Comparison of ENCODE assay signal across 13 cellular contexts in genomic region chr19:15291089-15291488, GRCh38. TPM values are rescaled to one million over a fixed set of nuclear protein-coding genes. Genes with fewer than 3 reads are reported as not detected.
DNase-seq lines count a peak whose midpoint lies in the region; ATAC-seq and TF ChIP-seq lines count a peak whose summit lies in the region.
"Had no signal": no experiment of that assay in that cellular context is flagged by ENCODE, and none has a peak within 500 bp of the region (broad histone marks: within the 10 kb centered on the region; RNA-seq: fewer than 3 reads in every experiment).

No MANE protein-coding gene starts in this region.

- H3K4me2 ChIP-seq in neural progenitor cell, result no peak overlapping the region

- CTCF ChIA-PET in CD4-positive, alpha-beta memory T cell (lab: Charles Lee; ENCODE audit: partially characterized antibody), result interaction anchor here (2.4 kb wide), 1 partner anchor 7 kb away, joined by 8 read pairs; no protein-coding TSS in a partner anchor
- CTCF ChIA-PET in Caco-2 (lab: Charles Lee), result no interaction called here

- H3K9me3 ChIP-seq in CD4-positive, alpha-beta memory T cell (ENCODE audit: control insufficient read depth in 1 of 2, low read length in 2 of 2), result no peaks in the 10 kb centered on the region
- H3K9me3 ChIP-seq in neural progenitor cell (ENCODE audit: low read depth) (no peaks in the 10 kb centered on the region), Caco-2 (no peaks in the 10 kb centered on the region)
- H3K9me3 ChIP-seq: ascending aorta had no signal

- H3K79me2 ChIP-seq in neural progenitor cell (ENCODE audit: low read depth), result peaks cover 100% of the 10 kb centered on the region

- H3K27ac Mint-ChIP-seq in CD4-positive, alpha-beta memory T cell, result peak overlapping the region in 5 of 7 donors; percentile 20 to 84 (median 63)
- H3K27ac Mint-ChIP-seq in HFFc6, result peak overlapping the region; percentile 58
- H3K27ac Mint-ChIP-seq in neural progenitor cell, result peak overlapping the region; percentile 26
- no peak overlapping the region for H3K27ac Mint-ChIP-seq in Caco-2 (ENCODE audit: unreplicated experiment)

- H3F3A ChIP-seq in neural progenitor cell (ENCODE audit: low read depth), result no peaks in the 10 kb centered on the region

- POLR2A ChIA-PET in CD4-positive, alpha-beta memory T cell (lab: Charles Lee; ENCODE audit: partially characterized antibody), result interaction anchor here (0.9 to 4.0 kb wide), 4 partner anchors 15 to 88 kb away, joined by 3 to 18 read pairs (median 4); partner anchors contain the start of genes AKAP8 and BRD4
- POLR2A ChIA-PET in Caco-2 (lab: Charles Lee), result no interaction called here

- H3K4me3 ChIP-seq in CD4-positive, alpha-beta memory T cell (ENCODE audit: low read length in 2 of 2), result no peak overlapping the region
- H3K4me3 ChIP-seq in neural progenitor cell (no peak overlapping the region), Caco-2 (ENCODE audit: low read depth, low read length) (no peak overlapping the region)
- H3K4me3 ChIP-seq: ascending aorta had no signal

- peaks cover 100% of the 10 kb centered on the region for H4K20me1 ChIP-seq in neural progenitor cell (ENCODE audit: low read depth)

- no peak for ATAC-seq in HG03378 (IDR thresholded peaks at IDR 0.05; ENCODE audit: unreplicated experiment)

- no peaks in the 10 kb centered on the region for H3K9me3 Mint-ChIP-seq in CD4-positive, alpha-beta memory T cell
- H3K9me3 Mint-ChIP-seq in HFFc6 (no peaks in the 10 kb centered on the region), neural progenitor cell (no peaks in the 10 kb centered on the region), Caco-2 (ENCODE audit: unreplicated experiment) (no peaks in the 10 kb centered on the region)

- no peak overlapping the region for H3K9ac ChIP-seq in neural progenitor cell

- peak overlapping the region in 7 of 8 donors; percentile 3 to 87 (median 40) for H3K4me3 Mint-ChIP-seq in CD4-positive, alpha-beta memory T cell
- H3K4me3 Mint-ChIP-seq in HFFc6 (peak overlapping the region; percentile 14), neural progenitor cell (no peak overlapping the region), Caco-2 (ENCODE audit: unreplicated experiment) (no peak overlapping the region)

- H3K27ac ChIP-seq in CD4-positive, alpha-beta memory T cell (ENCODE audit: low read depth, low read length), result no peak overlapping the region
- H3K27ac ChIP-seq in neural progenitor cell, result no peak overlapping the region

- no peaks in the 10 kb centered on the region for H3K36me3 ChIP-seq in CD4-positive, alpha-beta memory T cell (ENCODE audit: insufficient read depth, low read length)
- H3K36me3 ChIP-seq in neural progenitor cell (no peaks in the 10 kb centered on the region), Caco-2 (ENCODE audit: control insufficient read depth, insufficient read depth, low read length) (no peaks in the 10 kb centered on the region)
- H3K36me3 ChIP-seq: ascending aorta had no signal

- peaks cover 96% of the 10 kb centered on the region for H3K4me1 ChIP-seq in CD4-positive, alpha-beta memory T cell (ENCODE audit: insufficient read depth, low read length)
- H3K4me1 ChIP-seq in neural progenitor cell, result peaks cover 36% of the 10 kb centered on the region
- peaks cover 37% of the 10 kb centered on the region for H3K4me1 ChIP-seq in Caco-2

- peaks cover 0 to 6% of the 10 kb centered on the region in 2 donors for H3K36me3 Mint-ChIP-seq in CD4-positive, alpha-beta memory T cell
- peaks cover 5% of the 10 kb centered on the region; the same call in 1 of the 2 replicates for H3K36me3 Mint-ChIP-seq in HFFc6 (ENCODE audit: low read depth)
- peaks cover 12% of the 10 kb centered on the region for H3K36me3 Mint-ChIP-seq in neural progenitor cell
- H3K36me3 Mint-ChIP-seq in Caco-2 (ENCODE audit: insufficient read depth, unreplicated experiment), result peaks cover 55% of the 10 kb centered on the region

- H3K27me3 Mint-ChIP-seq in CD4-positive, alpha-beta memory T cell, result no peaks in the 10 kb centered on the region
- H3K27me3 Mint-ChIP-seq in HFFc6 (ENCODE audit: insufficient read depth) (no peaks in the 10 kb centered on the region), neural progenitor cell (ENCODE audit: insufficient read depth, low read depth) (peaks cover 2% of the 10 kb centered on the region), Caco-2 (ENCODE audit: insufficient read depth, unreplicated experiment) (no peaks in the 10 kb centered on the region)

- H2AFZ ChIP-seq in neural progenitor cell (replicated peaks), result no peak overlapping the region

- peaks cover 79 to 100% (median 92%) of the 10 kb centered on the region in 4 donors for H3K4me1 Mint-ChIP-seq in CD4-positive, alpha-beta memory T cell
- H3K4me1 Mint-ChIP-seq in HFFc6 (ENCODE audit: low read depth), result peaks cover 84% of the 10 kb centered on the region
- peaks cover 63% of the 10 kb centered on the region for H3K4me1 Mint-ChIP-seq in neural progenitor cell
- peaks cover 23% of the 10 kb centered on the region for H3K4me1 Mint-ChIP-seq in Caco-2 (ENCODE audit: low read depth, unreplicated experiment)

- TF ChIP-seq CTCF in HFFc6 (IDR thresholded peaks at IDR 0.05) (no peak), neural progenitor cell (IDR thresholded peaks at IDR 0.05) (no peak), Caco-2 (IDR thresholded peaks at IDR 0.05; ENCODE audit: insufficient read depth in 1 of 2, low read depth in 1 of 2, low read length in 1 of 2, severe bottlenecking in 1 of 2, unreplicated experiment in 1 of 2) (no peak)

- no TSS peak for BruUV-seq in Caco-2 (replicated peaks; lab: Mats Ljungman, UMichigan)

- no peaks in the 10 kb centered on the region for H3K27me3 ChIP-seq in CD4-positive, alpha-beta memory T cell (ENCODE audit: insufficient read depth, low read length)
- H3K27me3 ChIP-seq in neural progenitor cell, result no peaks in the 10 kb centered on the region
- no peaks in the 10 kb centered on the region for H3K27me3 ChIP-seq in Caco-2 (replicated peaks; ENCODE audit: control insufficient read depth, insufficient read depth, low read length)
- H3K27me3 ChIP-seq: ascending aorta had no signal

- intact Hi-C loops in CD4-positive, alpha-beta memory T cell (cut with micrococcal nuclease), result loop anchor here (5.0 kb wide), 1 partner anchor 41 kb away; the partner anchor contains the start of gene BRD4
- intact Hi-C loops in Caco-2 (cut with micrococcal nuclease; ENCODE audit: unreplicated experiment), result no loop called here

- DNase-seq in CD4-positive, alpha-beta memory T cell, result no peak
- DNase-seq in HFFc6 (peak; percentile 66), amniotic epithelial cell (ENCODE audit: low read depth) (peak; percentile 80), neural progenitor cell (ENCODE audit: low spot score) (no peak), DMS79 treated with DMSO at 0.1 percent for 48 hours (lab: John Stamatoyannopoulos, UW) (no peak), Caco-2 (no peak)
- DNase-seq: hippocampal formation; NCI-H2081 treated with DMSO at 0.1 percent for 48 hours; posterior cingulate gyrus; stimulated activated CD4-positive, alpha-beta T cell treated with anti-CD3 and anti-CD28 coated beads, Interleukin-4, amount 100 ng/mL, for 4 hours had no signal

RNA-seq across cellular contexts. Expression of gene BRD4, which starts 41.2 kb away (rescaled TPM):
- 100 to 1,000 TPM; 149 to 152 TPM for total RNA-seq in CD4-positive, alpha-beta memory T cell
- 10 to 100 TPM in 1 of 2 donors, 1 to 10 TPM in 1; 4.2 to 48.2 TPM for polyA plus RNA-seq in CD4-positive, alpha-beta memory T cell
- 10 to 100 TPM; 74.9 to 85.2 (median 81.5) TPM for total RNA-seq in HFFc6 (2021; fragmentation: NEBNext Ultra II Directional; extraction: Animal tissue kit (Norgen Biotek cat#: 25700))
- 14.5 and 20.9 TPM in 2 replicates for total RNA-seq in neural progenitor cell (ENCODE audit: low replicate concordance)
- total RNA-seq in Caco-2 (2022), result 154 and 170 TPM in 2 replicates

RNA-seq across cellular contexts. Expression of gene EPHX3, which starts 58.8 kb away (rescaled TPM):
- total RNA-seq in CD4-positive, alpha-beta memory T cell, result under 1 TPM in 1 of 2 experiments, not detected in 1; 0.29 TPM
- polyA plus RNA-seq in CD4-positive, alpha-beta memory T cell, result not detected
- total RNA-seq in HFFc6 (2021; fragmentation: NEBNext Ultra II Directional; extraction: Animal tissue kit (Norgen Biotek cat#: 25700)), result under 1 TPM in 3 of 6 experiments, not detected in 3; 0.13 to 0.37 (median 0.14) TPM
- 2.2 and 2.3 TPM in 2 replicates for total RNA-seq in neural progenitor cell (ENCODE audit: low replicate concordance)
- total RNA-seq in Caco-2 (2022), result 0.97 and 1.2 TPM in 2 replicates
- total RNA-seq: ascending aorta, lung microvascular endothelial cell had no signal

Comparison
In these comparisons a context has a peak if more than half of its experiments do, and no peak if none do; other contexts are left out.
1. DNase-seq: peak in HFFc6 (single experiment) and amniotic epithelial cell (single experiment); none in CD4-positive, alpha-beta memory T cell (0 of 5), neural progenitor cell (single experiment), DMS79 treated with DMSO at 0.1 percent for 48 hours (single experiment) and Caco-2 (0 of 2).
2. H3K4me3 Mint-ChIP-seq: peak in CD4-positive, alpha-beta memory T cell (7 of 8) and HFFc6 (single experiment); none in neural progenitor cell (single experiment) and Caco-2 (single experiment).